In the genomic region with DNA sequence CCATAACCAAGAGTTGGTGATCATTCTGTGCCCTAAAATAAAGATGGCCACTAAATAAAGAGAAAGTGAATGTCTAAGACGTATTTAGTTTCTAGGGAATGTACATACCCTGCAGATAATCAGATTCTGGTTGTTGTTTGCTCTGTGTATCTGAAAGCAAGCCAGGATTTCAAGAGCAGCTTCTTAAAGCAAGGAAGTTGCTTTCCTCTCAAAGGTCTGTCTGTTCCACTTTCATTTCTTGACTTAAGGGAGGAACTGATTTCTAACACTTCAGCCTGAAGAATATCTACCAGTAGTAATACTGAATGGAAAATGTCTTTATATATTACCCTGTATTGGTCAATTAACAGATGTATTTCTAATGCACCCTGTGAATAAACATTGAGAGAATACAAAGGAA, we compare ENCODE assay signal across 20 cellular contexts.
DNase-seq lines count a peak whose midpoint lies in the region; ATAC-seq, FAIRE-seq and TF ChIP-seq lines count a peak whose summit lies in the region.
"Had no signal": no experiment of that assay in that cellular context is flagged by ENCODE, and none has a peak within 500 bp of the region (broad histone marks: within the 10 kb centered on the region; RNA-seq: fewer than 3 reads in every experiment).

No MANE protein-coding gene starts in this region.

- no peaks in the 10 kb centered on the region for H3K79me2 ChIP-seq in GM12878 (ENCODE audit: control insufficient read depth, insufficient read depth, low read length)

- DNase-seq in left ventricle myocardium inferior, result no peak
- DNase-seq in right cardiac atrium, result no peak
- DNase-seq in GM12878 (ENCODE audit: low read depth, low spot score), result peak; percentile 2
- peak; percentile 57 for DNase-seq in medulla oblongata (ENCODE audit: extremely low spot score)
- no peak for DNase-seq in upper lobe of right lung
- DNase-seq in occipital lobe (lab: John Stamatoyannopoulos, UW), result no peak
- no peak for DNase-seq in GOT3 (lab: John Stamatoyannopoulos, UW)
- DNase-seq: activated CD4-positive, alpha-beta T cell treated with anti-CD3 and anti-CD28 coated beads, Interleukin-2, amount 50 U/mL, for 1 hour; activated naive CD4-positive, alpha-beta T cell treated with Interleukin-2 at 50 U/mL for 16 hours; activated T-cell treated with anti-CD3 and anti-CD28 coated beads for 4 hours; aorta; CD4-positive, alpha-beta T cell; DMS79; hippocampal formation; KG1; stimulated activated naive CD4-positive, alpha-beta T cell had no signal

- H3K4me3 Mint-ChIP-seq in stimulated activated memory B cell treated with anti-CD40 and anti-IgM and Interleukin-4, amounts not matched to agents 10 μg/mL and 1 μg/mL and 100 μg/mL, for 72 hours, result no peak overlapping the region
- H3K4me3 Mint-ChIP-seq: CD4-positive, alpha-beta T cell; mesothelial cell of epicardium; type B pancreatic cell had no signal

- H3K9me3 Mint-ChIP-seq in stimulated activated memory B cell treated with anti-CD40 and anti-IgM and Interleukin-4, amounts not matched to agents 10 μg/mL and 1 μg/mL and 100 μg/mL, for 72 hours, result no peaks in the 10 kb centered on the region
- H3K9me3 Mint-ChIP-seq: CD4-positive, alpha-beta T cell; mesothelial cell of epicardium; type B pancreatic cell had no signal

- RAD21 ChIA-PET in GM12878 (lab: Charles Lee; ENCODE audit: unreplicated experiment), result interaction anchor here (1.3 kb wide), 1 partner anchor 89 kb away, joined by 3 read pairs; the partner anchor contains the start of gene KIF1B

- H3K4me3 ChIP-seq in left ventricle myocardium inferior (no peak overlapping the region), right cardiac atrium (ENCODE audit: low read length) (no peak overlapping the region), GM12878 (no peak overlapping the region), upper lobe of right lung (no peak overlapping the region)

- H3K27me3 ChIP-seq in left ventricle myocardium inferior (ENCODE audit: low read depth) (no peaks in the 10 kb centered on the region), right cardiac atrium (ENCODE audit: control insufficient read depth, insufficient read depth) (no peaks in the 10 kb centered on the region), GM12878 (replicated peaks in 1 of 2; ENCODE audit: control insufficient read depth in 2 of 2, insufficient read depth in 2 of 2, low read length in 1 of 2) (no peaks in the 10 kb centered on the region), upper lobe of right lung (no peaks in the 10 kb centered on the region)

- CTCF ChIA-PET in GM12878 (lab: Yijun Ruan, JAX), result no interaction called here

- in situ Hi-C loops in GM12878 (cut with MboI), result no loop called here

- intact Hi-C loops in left ventricle myocardium inferior (cut with micrococcal nuclease), result no loop called here
- intact Hi-C loops in right cardiac atrium (cut with DNase I), result no loop called here
- intact Hi-C loops in GM12878 (cut with micrococcal nuclease; ENCODE audit: unreplicated experiment), result no loop called here
- intact Hi-C loops in upper lobe of right lung (cut with DNase I), result no loop called here

- no peak for TF ChIP-seq RAD21 in GM12878 (IDR thresholded peaks at IDR 0.05; ENCODE audit: insufficient read depth, low read depth, low read length)

- H3K4me1 Mint-ChIP-seq in stimulated activated memory B cell treated with anti-CD40 and anti-IgM and Interleukin-4, amounts not matched to agents 10 μg/mL and 1 μg/mL and 100 μg/mL, for 72 hours, result no peaks in the 10 kb centered on the region

- no peak for TF ChIP-seq EP300 in GM12878 (IDR thresholded peaks at IDR 0.05; ENCODE audit: borderline replicate concordance in 1 of 2, control insufficient read depth in 1 of 2, low read depth in 2 of 2, low read length in 2 of 2)

- peaks cover 37% of the 10 kb centered on the region for H3K4me1 ChIP-seq in left ventricle myocardium inferior
- no peaks in the 10 kb centered on the region for H3K4me1 ChIP-seq in right cardiac atrium (ENCODE audit: control insufficient read depth, insufficient read depth, low read length)
- peaks cover 7% of the 10 kb centered on the region; the same call in 1 of the 2 replicates for H3K4me1 ChIP-seq in GM12878 (ENCODE audit: control insufficient read depth, insufficient read depth, low read length)
- no peaks in the 10 kb centered on the region for H3K4me1 ChIP-seq in upper lobe of right lung

- H3K27ac ChIP-seq in left ventricle myocardium inferior (replicated peaks) (peak overlapping the region; percentile 17), right cardiac atrium (ENCODE audit: low read length) (no peak overlapping the region), GM12878 (ENCODE audit: control insufficient read depth, insufficient read depth) (peak overlapping the region; percentile 35), upper lobe of right lung (no peak overlapping the region)

- H3K4me2 ChIP-seq in GM12878 (ENCODE audit: control insufficient read depth, insufficient read depth), result 0 out of 2 replicates have a peak overlapping the region, but pooled peaks have one; percentile 4

- TF ChIP-seq POLR2A in GM12878 (IDR thresholded peaks at IDR 0.05; ENCODE audit: low read depth, low read length), result no peak

- no peak overlapping the region for H3K27ac Mint-ChIP-seq in stimulated activated memory B cell treated with anti-CD40 and anti-IgM and Interleukin-4, amounts not matched to agents 10 μg/mL and 1 μg/mL and 100 μg/mL, for 72 hours
- H3K27ac Mint-ChIP-seq: CD4-positive, alpha-beta T cell; mesothelial cell of epicardium; type B pancreatic cell had no signal

- H4K20me1 ChIP-seq in GM12878 (ENCODE audit: control insufficient read depth, insufficient read depth), result no peaks in the 10 kb centered on the region

- no peak for TF ChIP-seq CTCF in left ventricle myocardium inferior (IDR thresholded peaks at IDR 0.05; ENCODE audit: borderline replicate concordance)
- TF ChIP-seq CTCF in GM12878 (IDR thresholded peaks at IDR 0.05 in 2 of 3, conservative IDR thresholded peaks at IDR 0.05 in 1 of 3; ENCODE audit: control insufficient read depth in 2 of 3, extremely low read depth in 1 of 3, insufficient read depth in 1 of 3, low read depth in 3 of 3, low read length in 3 of 3), result no peak
- TF ChIP-seq CTCF in upper lobe of right lung (IDR thresholded peaks at IDR 0.05), result no peak

- ATAC-seq in right cardiac atrium, result no peak
- peak; percentile 25; the same call in 1 of the 3 replicates for ATAC-seq in GM12878
- peak; percentile 46 for ATAC-seq in upper lobe of right lung
- ATAC-seq in stimulated activated memory B cell treated with anti-CD40 and anti-IgM and Interleukin-4, amounts not matched to agents 10 μg/mL and 1 μg/mL and 100 μg/mL, for 72 hours, result no peak

- H3K36me3 ChIP-seq in left ventricle myocardium inferior (peaks cover 65% of the 10 kb centered on the region), GM12878 (ENCODE audit: control insufficient read depth in 2 of 2, insufficient read depth in 2 of 2, low read length in 1 of 2) (peaks cover 0 to 5% of the 10 kb centered on the region in 2 experiments; a peak in 2 of 4 replicates), upper lobe of right lung (peaks cover 62% of the 10 kb centered on the region)

- 45% methylated on average over 1 of the region's 1 CpG for WGBS in right cardiac atrium
- 5% methylated on average over 1 of the region's 1 CpG for WGBS in GM12878 (ENCODE audit: insufficient coverage, insufficient replicate concordance, low lambda C conversion rate, missing lambda C conversion rate)

- peak overlapping the region; percentile 15; the same call in 1 of the 2 replicates for H3K9ac ChIP-seq in GM12878 (ENCODE audit: control insufficient read depth, insufficient read depth, low read length)

- peak overlapping the region; percentile 63 for H2AFZ ChIP-seq in GM12878 (ENCODE audit: control insufficient read depth, low read depth, low read length)

- H3K36me3 Mint-ChIP-seq in stimulated activated memory B cell treated with anti-CD40 and anti-IgM and Interleukin-4, amounts not matched to agents 10 μg/mL and 1 μg/mL and 100 μg/mL, for 72 hours, result peaks cover 47% of the 10 kb centered on the region

- H3K9me3 ChIP-seq in left ventricle myocardium inferior (replicated peaks) (no peaks in the 10 kb centered on the region), right cardiac atrium (ENCODE audit: control insufficient read depth, low read length) (no peaks in the 10 kb centered on the region), GM12878 (replicated peaks; ENCODE audit: control insufficient read depth, insufficient read depth, low read length) (no peaks in the 10 kb centered on the region), upper lobe of right lung (no peaks in the 10 kb centered on the region)

- POLR2A ChIA-PET in GM12878 (lab: Charles Lee), result no interaction called here

- BruUV-seq in GM12878 (replicated peaks; lab: Mats Ljungman, UMichigan), result no TSS peak

- FAIRE-seq in GM12878 (lab: Jason Lieb, UNC), result peak; percentile 92
- FAIRE-seq: keratinocyte had no signal

- H3K27me3 Mint-ChIP-seq in stimulated activated memory B cell treated with anti-CD40 and anti-IgM and Interleukin-4, amounts not matched to agents 10 μg/mL and 1 μg/mL and 100 μg/mL, for 72 hours, result no peaks in the 10 kb centered on the region
- H3K27me3 Mint-ChIP-seq: CD4-positive, alpha-beta T cell; type B pancreatic cell had no signal

- SMC1A ChIA-PET in GM12878 (lab: Charles Lee; ENCODE audit: uncharacterized antibody, unreplicated experiment), result no interaction called here

TF ChIP-seq in GM12878, 131 proteins besides CTCF, POLR2A, EP300 and RAD21:
- TF ChIP-seq SPI1 (IDR thresholded peaks at IDR 0.05; ENCODE audit: borderline replicate concordance, insufficient read depth, low read depth, low read length) (peak; percentile 54; the same call in 1 of the 2 replicates), YBX1 (IDR thresholded peaks at IDR 0.05) (no peak)

Comparison
In these comparisons a context has a peak if more than half of its experiments do, and no peak if none do; other contexts are left out.
1. H3K27ac ChIP-seq: peak in left ventricle myocardium inferior (single experiment) and GM12878 (single experiment); none in right cardiac atrium (single experiment) and upper lobe of right lung (single experiment).
2. DNase-seq: peak in GM12878 (single experiment) and medulla oblongata (single experiment); none in left ventricle myocardium inferior (single experiment), right cardiac atrium (0 of 3), upper lobe of right lung (single experiment), occipital lobe (single experiment) and GOT3 (single experiment).
3. ATAC-seq: peak in GM12878 (single experiment) and upper lobe of right lung (single experiment); none in right cardiac atrium (0 of 2) and stimulated activated memory B cell treated with anti-CD40 and anti-IgM and Interleukin-4, amounts not matched to agents 10 μg/mL and 1 μg/mL and 100 μg/mL, for 72 hours (single experiment).